8 cellular contexts compared by ENCODE assay signal in the genomic region with DNA sequence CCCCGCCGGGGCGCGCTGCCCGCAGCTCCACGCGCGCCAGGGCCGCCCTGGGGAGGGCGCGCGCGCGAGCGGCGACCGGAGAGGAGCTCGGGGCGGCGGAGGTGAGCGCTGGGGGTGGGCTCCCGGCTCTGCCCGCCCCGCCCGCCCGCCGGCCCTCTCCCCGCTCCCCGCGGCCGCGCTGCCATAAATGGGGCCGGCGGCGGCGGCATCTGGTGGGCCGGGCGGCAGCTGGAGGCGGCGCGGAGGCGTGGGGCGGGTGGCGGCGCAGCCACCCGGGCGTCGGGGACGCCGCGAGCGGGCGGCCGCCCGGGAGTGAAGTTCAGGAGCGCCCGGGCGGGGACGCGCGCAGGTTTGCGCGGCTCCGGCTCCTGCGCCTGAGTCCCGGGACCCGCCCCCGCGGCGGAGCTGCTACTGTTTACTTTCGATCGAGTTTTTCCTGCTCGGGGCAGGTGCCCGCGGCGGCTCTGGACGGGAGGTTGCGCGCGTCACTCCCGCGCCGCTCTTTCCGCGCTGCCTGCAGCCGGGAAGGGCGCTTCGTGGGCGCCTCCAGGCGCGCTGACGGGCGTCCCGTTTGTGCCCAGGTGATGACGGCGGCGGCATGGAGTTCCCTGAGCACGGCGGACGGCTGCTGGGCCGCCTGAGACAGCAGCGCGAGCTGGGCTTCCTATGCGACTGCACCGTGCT. TPM values are rescaled to one million over a fixed set of nuclear protein-coding genes. Genes with fewer than 3 reads are reported as not detected.
DNase-seq lines count a peak whose midpoint lies in the region; ATAC-seq and TF ChIP-seq lines count a peak whose summit lies in the region.

A gene (plus strand): TSS at position 502 of the 684 bp plus-strand sequence. CDS start 97 bp downstream, at position 599.

- H3K9me3 ChIP-seq in ascending aorta, result no peaks in the 10 kb centered on the region
- no peaks in the 10 kb centered on the region for H3K9me3 ChIP-seq in iPS-20b (ENCODE audit: insufficient read depth, low read depth, low read length)

- peak within 1 kb of the TSS; percentile 69; the same call in 1 of the 2 replicates for H3K9ac ChIP-seq in iPS-20b (ENCODE audit: low read depth, low read length)

- TF ChIP-seq CTCF in ascending aorta (IDR thresholded peaks at IDR 0.05), result no peak

- H3K4me1 ChIP-seq in ascending aorta, result peaks cover 17 to 22% of the 10 kb centered on the region in 2 donors
- peaks cover 11% of the 10 kb centered on the region; the same call in 1 of the 2 replicates for H3K4me1 ChIP-seq in iPS-20b (ENCODE audit: insufficient read depth, low read length)

- DNase-seq in AG08395 (ENCODE audit: low spot score) (peak; percentile 58), HPDE6-E6E7 (ENCODE audit: extremely low spot score) (peak; percentile 84), T follicular helper cell (ENCODE audit: low read depth) (peak; percentile 61), ascending aorta (ENCODE audit: low spot score in 2 of 2) (peak in 1 of 2 donors; percentile 87), midbrain (lab: John Stamatoyannopoulos, UW) (no peak)
- peak; percentile 58 for DNase-seq in stimulated activated CD4-positive, alpha-beta T cell treated with anti-CD3 and anti-CD28 coated beads, Interleukin-12 subunit alpha, Interleukin-12 subunit beta, amount 100 ng/mL, for 4 hours

- peak within 1 kb of the TSS; percentile 75 to 77 for H3K4me3 ChIP-seq in ascending aorta
- H3K4me3 ChIP-seq in iPS-20b (ENCODE audit: low read length), result peak within 1 kb of the TSS; percentile 74

- H3K27me3 ChIP-seq in ascending aorta (no peaks in the 10 kb centered on the region), iPS-20b (ENCODE audit: insufficient read depth, low read length) (peaks cover 67% of the 10 kb centered on the region)

- H3K36me3 ChIP-seq in ascending aorta, result no peaks in the 10 kb centered on the region
- no peaks in the 10 kb centered on the region for H3K36me3 ChIP-seq in iPS-20b (ENCODE audit: insufficient read depth, low read depth, low read length)

- peak; percentile 41 for ATAC-seq in GM19025 (IDR thresholded peaks at IDR 0.05; ENCODE audit: low read depth, unreplicated experiment)

- H3K27ac ChIP-seq in ascending aorta, result peak within 1 kb of the TSS; percentile 96 to 99
- no peak within 1 kb of the TSS for H3K27ac ChIP-seq in iPS-20b (ENCODE audit: low read length)

- intact Hi-C loops in ascending aorta (cut with DNase I), result loop anchor here (1.0 kb wide), 2 partner anchors 26 to 47 kb away; a partner anchor contains a TSS

RNA-seq across cellular contexts. Expression of the gene that starts here (rescaled TPM):
- 23.5 TPM for total RNA-seq in ascending aorta
